Comparison of ENCODE assay signal across 8 cellular contexts in the genomic region with DNA sequence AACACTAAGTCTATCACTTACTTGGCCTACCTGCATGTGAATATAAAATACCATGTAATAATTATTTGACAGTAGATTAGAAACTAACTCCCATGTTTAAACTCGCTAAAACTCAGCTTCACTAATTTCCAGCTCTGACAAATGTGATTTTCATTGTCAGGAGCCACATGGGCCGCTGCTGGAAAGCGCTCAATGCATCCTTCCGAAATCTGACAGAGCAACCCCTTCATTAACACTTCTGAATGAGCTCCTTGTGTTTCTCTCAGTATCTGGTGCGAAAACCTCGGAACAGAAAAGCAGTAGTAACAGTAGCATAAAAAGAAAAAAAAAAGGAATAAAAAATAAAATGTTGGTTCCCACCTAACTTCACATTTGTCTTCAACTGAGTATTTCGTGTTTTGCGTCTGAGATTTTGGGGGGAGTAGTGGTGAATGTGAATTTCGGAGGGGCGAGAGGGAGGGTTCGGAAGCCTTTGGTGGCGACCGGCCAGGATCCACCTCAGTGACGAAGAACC. TPM values are rescaled to one million over a fixed set of nuclear protein-coding genes. Genes with fewer than 3 reads are reported as not detected.
DNase-seq lines count a peak whose midpoint lies in the region; ATAC-seq and TF ChIP-seq lines count a peak whose summit lies in the region.

No MANE protein-coding gene starts in this region.

- H3K4me1 ChIP-seq in sigmoid colon, result peaks cover 0 to 18% (median 13%) of the 10 kb centered on the region in 4 donors

- peaks cover 0 to 28% (median 10%) of the 10 kb centered on the region in 4 donors for H3K36me3 ChIP-seq in sigmoid colon

- H3K36me3 Mint-ChIP-seq in activated CD4-positive, alpha-beta T cell treated with anti-CD3 and anti-CD28 coated beads, Interleukin-2, amount 10 ng/mL, durations not matched to agents 24 days and 14 days (ENCODE audit: low read depth), result peaks cover 27% of the 10 kb centered on the region
- H3K36me3 Mint-ChIP-seq in activated CD4-positive, alpha-beta memory T cell treated with anti-CD3 and anti-CD28 coated beads for 36 hours, result peaks cover 15% of the 10 kb centered on the region

- intact Hi-C loops in activated CD4-positive, alpha-beta T cell treated with anti-CD3 and anti-CD28 coated beads, Interleukin-2, amount 10 ng/mL, durations not matched to agents 24 days and 14 days (cut with micrococcal nuclease), result loop anchor here (1.0 to 5.0 kb wide), 6 partner anchors 22 to 211 kb away; a partner anchor contains a TSS
- intact Hi-C loops in activated CD4-positive, alpha-beta memory T cell treated with anti-CD3 and anti-CD28 coated beads for 36 hours (cut with micrococcal nuclease), result loop anchor here (1.0 to 2.0 kb wide), 7 partner anchors 22 to 465 kb away; a partner anchor contains a TSS
- intact Hi-C loops in head of caudate nucleus (cut with DNase I), result loop anchor here (5.0 kb wide), 2 partner anchors 126 to 206 kb away; a partner anchor contains a TSS
- intact Hi-C loops in sigmoid colon (cut with DNase I), result loop anchor here (1.0 to 5.0 kb wide), 3 partner anchors 73 to 206 kb away; a partner anchor contains a TSS

- 2 to 8% methylated on average over 14 of the region's 14 CpGs for WGBS in sigmoid colon, 2 donors

- no peak for ATAC-seq in GM21786 (IDR thresholded peaks at IDR 0.05; ENCODE audit: unreplicated experiment)

- H3K27me3 ChIP-seq in sigmoid colon, result no peaks in the 10 kb centered on the region

- POLR2A ChIA-PET in activated CD4-positive, alpha-beta memory T cell treated with anti-CD3 and anti-CD28 coated beads for 36 hours (lab: Charles Lee), result interaction anchor here (0.5 to 1.8 kb wide), 4 partner anchors 43 to 125 kb away, joined by 3 to 6 read pairs (median 4); a partner anchor contains a TSS

- peak overlapping the region; percentile 58 to 93 (median 66) for H3K4me3 ChIP-seq in sigmoid colon

- no peaks in the 10 kb centered on the region for H3K9me3 ChIP-seq in sigmoid colon

- DNase-seq in activated CD4-positive, alpha-beta T cell treated with anti-CD3 and anti-CD28 coated beads, Interleukin-2, amount 10 ng/mL, durations not matched to agents 24 days and 14 days, result no peak
- DNase-seq in activated CD4-positive, alpha-beta T cell treated with anti-CD3 and anti-CD28 coated beads, Interleukin-2, amount 50 U/mL, for 4 hours, result no peak
- no peak for DNase-seq in activated CD4-positive, alpha-beta memory T cell treated with anti-CD3 and anti-CD28 coated beads for 36 hours
- DNase-seq in head of caudate nucleus (peak in 37 of 42 donors; percentile 12 to 76 (median 47)), sigmoid colon (no peak)
- DNase-seq in stimulated activated CD4-positive, alpha-beta T cell treated with anti-CD3 and anti-CD28 coated beads, Interleukin-4, amount 100 ng/mL, for 4 hours, result no peak
- no peak for DNase-seq in stimulated activated CD4-positive, alpha-beta T cell treated with anti-CD3 and anti-CD28 coated beads, Interleukin-4, amount 100 ng/mL, for 1 hour

- H3K27ac ChIP-seq in sigmoid colon, result peak overlapping the region; percentile 88 to 99 (median 93)

- H3K9me3 Mint-ChIP-seq in activated CD4-positive, alpha-beta T cell treated with anti-CD3 and anti-CD28 coated beads, Interleukin-2, amount 10 ng/mL, durations not matched to agents 24 days and 14 days, result no peaks in the 10 kb centered on the region
- no peaks in the 10 kb centered on the region for H3K9me3 Mint-ChIP-seq in activated CD4-positive, alpha-beta memory T cell treated with anti-CD3 and anti-CD28 coated beads for 36 hours

- H3K27ac Mint-ChIP-seq in activated CD4-positive, alpha-beta T cell treated with anti-CD3 and anti-CD28 coated beads, Interleukin-2, amount 10 ng/mL, durations not matched to agents 24 days and 14 days, result peak overlapping the region; percentile 98
- peak overlapping the region; percentile 86 for H3K27ac Mint-ChIP-seq in activated CD4-positive, alpha-beta memory T cell treated with anti-CD3 and anti-CD28 coated beads for 36 hours

- CTCF ChIA-PET in activated CD4-positive, alpha-beta memory T cell treated with anti-CD3 and anti-CD28 coated beads for 36 hours (lab: Charles Lee), result interaction anchor here (1.0 kb wide), 1 partner anchor 73 kb away, joined by 4 read pairs; a partner anchor contains a TSS

- H3K27me3 Mint-ChIP-seq in activated CD4-positive, alpha-beta T cell treated with anti-CD3 and anti-CD28 coated beads, Interleukin-2, amount 10 ng/mL, durations not matched to agents 24 days and 14 days, result no peaks in the 10 kb centered on the region
- H3K27me3 Mint-ChIP-seq in activated CD4-positive, alpha-beta memory T cell treated with anti-CD3 and anti-CD28 coated beads for 36 hours, result no peaks in the 10 kb centered on the region

- TF ChIP-seq POLR2A in sigmoid colon (IDR thresholded peaks at IDR 0.05), result no peak

- TF ChIP-seq CTCF in sigmoid colon (IDR thresholded peaks at IDR 0.05), result no peak

- TF ChIP-seq EP300 in sigmoid colon (IDR thresholded peaks at IDR 0.05), result no peak

- peak overlapping the region; percentile 98 for H3K4me3 Mint-ChIP-seq in activated CD4-positive, alpha-beta T cell treated with anti-CD3 and anti-CD28 coated beads, Interleukin-2, amount 10 ng/mL, durations not matched to agents 24 days and 14 days
- H3K4me3 Mint-ChIP-seq in activated CD4-positive, alpha-beta memory T cell treated with anti-CD3 and anti-CD28 coated beads for 36 hours, result peak overlapping the region; percentile 94

- peaks cover 15% of the 10 kb centered on the region for H3K4me1 Mint-ChIP-seq in activated CD4-positive, alpha-beta T cell treated with anti-CD3 and anti-CD28 coated beads, Interleukin-2, amount 10 ng/mL, durations not matched to agents 24 days and 14 days
- peaks cover 20% of the 10 kb centered on the region for H3K4me1 Mint-ChIP-seq in activated CD4-positive, alpha-beta memory T cell treated with anti-CD3 and anti-CD28 coated beads for 36 hours (ENCODE audit: low read depth)

RNA-seq across cellular contexts. Expression of a gene that starts 0.7 kb away (rescaled TPM):
- total RNA-seq in activated CD4-positive, alpha-beta T cell treated with anti-CD3 and anti-CD28 coated beads, Interleukin-2, amount 10 ng/mL, durations not matched to agents 24 days and 14 days, result 128 and 136 TPM in 2 replicates
- 100 to 1,000 TPM; 110 to 117 TPM for total RNA-seq in activated CD4-positive, alpha-beta memory T cell treated with anti-CD3 and anti-CD28 coated beads for 36 hours
- 10 to 100 TPM; 33.2 to 44.6 (median 34.2) TPM for total RNA-seq in sigmoid colon
- 100 to 1,000 TPM in 1 of 3 donors, 10 to 100 TPM in 2; 75.1 to 119 (median 94.9) TPM for polyA plus RNA-seq in sigmoid colon

RNA-seq across cellular contexts. Expression of a gene that starts 47.4 kb away (rescaled TPM):
- total RNA-seq in activated CD4-positive, alpha-beta T cell treated with anti-CD3 and anti-CD28 coated beads, Interleukin-2, amount 10 ng/mL, durations not matched to agents 24 days and 14 days, result 0.19 TPM in 2 replicates
- total RNA-seq in activated CD4-positive, alpha-beta memory T cell treated with anti-CD3 and anti-CD28 coated beads for 36 hours, result not detected
- total RNA-seq in sigmoid colon, result 10 to 100 TPM in 1 of 4 donors, 1 to 10 TPM in 3; 6.1 to 15.5 (median 6.5) TPM
- 1 to 10 TPM in 2 of 3 donors, not detected in 1; 1.3 to 1.8 TPM for polyA plus RNA-seq in sigmoid colon

RNA-seq across cellular contexts. Expression of a gene that starts 55.2 kb away (rescaled TPM):
- 0.19 and 0.28 TPM in 2 replicates for total RNA-seq in activated CD4-positive, alpha-beta T cell treated with anti-CD3 and anti-CD28 coated beads, Interleukin-2, amount 10 ng/mL, durations not matched to agents 24 days and 14 days
- not detected for total RNA-seq in activated CD4-positive, alpha-beta memory T cell treated with anti-CD3 and anti-CD28 coated beads for 36 hours
- 1 to 10 TPM in 1 of 4 donors, under 1 TPM in 2, not detected in 1; 0.36 to 1.4 (median 0.41) TPM for total RNA-seq in sigmoid colon
- polyA plus RNA-seq in sigmoid colon, result under 1 TPM in 2 of 3 donors, not detected in 1; 0.12 to 0.60 TPM

Comparison
In these comparisons a context has a peak if more than half of its experiments do, and no peak if none do; other contexts are left out.
1. DNase-seq: peak in head of caudate nucleus (37 of 42); none in activated CD4-positive, alpha-beta T cell treated with anti-CD3 and anti-CD28 coated beads, Interleukin-2, amount 10 ng/mL, durations not matched to agents 24 days and 14 days (single experiment), activated CD4-positive, alpha-beta T cell treated with anti-CD3 and anti-CD28 coated beads, Interleukin-2, amount 50 U/mL, for 4 hours (0 of 2), activated CD4-positive, alpha-beta memory T cell treated with anti-CD3 and anti-CD28 coated beads for 36 hours (single experiment), sigmoid colon (single experiment), stimulated activated CD4-positive, alpha-beta T cell treated with anti-CD3 and anti-CD28 coated beads, Interleukin-4, amount 100 ng/mL, for 4 hours (0 of 2) and stimulated activated CD4-positive, alpha-beta T cell treated with anti-CD3 and anti-CD28 coated beads, Interleukin-4, amount 100 ng/mL, for 1 hour (single experiment).